In genomic region chr20:40245829-40246228, GRCh38 we compare ENCODE assay signal across 9 cellular contexts.
"Had no signal": no experiment of that assay in that cellular context is flagged by ENCODE, and none has a peak within 500 bp of the region (broad histone marks: within the 10 kb centered on the region; RNA-seq: fewer than 3 reads in every experiment).

No MANE protein-coding gene starts in this region.

- H3K4me1 ChIP-seq: HAP-1 had no signal

- H3K27ac ChIP-seq: GM23248, HL-60 had no signal

- H3K9ac ChIP-seq: GM23248 had no signal

- ATAC-seq: HCT116, HepG2 had no signal

- H3K9me3 ChIP-seq: HAP-1 had no signal

- H2AFZ ChIP-seq: GM23248 had no signal

- DNase-seq: GM23248, GOT3, H7, HFFc6, KBM-7 had no signal

- H3K4me3 ChIP-seq: GM23248, HAP-1 had no signal

- H3K36me3 ChIP-seq: HAP-1 had no signal
